Comparison of ENCODE assay signal across 16 cellular contexts in the genomic region with DNA sequence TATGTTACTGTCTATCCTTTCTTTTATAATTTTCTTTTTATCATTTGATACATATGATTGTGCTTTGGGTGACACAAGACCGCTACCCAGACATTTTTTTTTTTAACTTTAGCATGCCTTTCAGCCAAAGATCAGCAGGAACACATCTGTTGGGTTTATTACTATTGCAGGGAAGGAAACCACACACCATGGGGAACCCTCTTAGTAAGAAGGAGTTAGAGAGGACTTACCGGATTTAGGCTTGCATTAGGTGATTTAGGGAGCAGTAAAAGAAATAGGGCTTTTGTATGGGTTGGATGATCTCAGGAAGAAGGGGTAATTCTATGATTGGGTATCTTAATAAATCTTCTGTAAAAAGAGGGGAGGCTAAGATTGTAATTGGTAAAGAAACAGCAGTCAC.
"Had no signal": no experiment of that assay in that cellular context is flagged by ENCODE, and none has a peak within 500 bp of the region (broad histone marks: within the 10 kb centered on the region; RNA-seq: fewer than 3 reads in every experiment).

No MANE protein-coding gene starts in this region.

- H3K27ac Mint-ChIP-seq: activated naive CD4-positive, alpha-beta T cell treated with anti-CD3 and anti-CD28 coated beads for 36 hours; activated T-helper 17 cell treated with anti-CD3 and anti-CD28 coated beads, Interleukin-2, amount 50 U/mL, for 72 hours; T-helper 2 cell treated with Interferon-gamma antibody and Interleukin-4, amounts not matched to agents 5 μg/mL and 100 μg/mL, for 36 hours had no signal

- H3K27me3 Mint-ChIP-seq: activated T-helper 17 cell treated with anti-CD3 and anti-CD28 coated beads, Interleukin-2, amount 50 U/mL, for 72 hours; naive thymus-derived CD4-positive, alpha-beta T cell had no signal

- H3K27me3 ChIP-seq: SJSA1, upper lobe of right lung had no signal

- H3K4me3 ChIP-seq: mucosa of descending colon, SJSA1, skin epidermis, upper lobe of right lung had no signal

- H3K4me3 Mint-ChIP-seq: activated naive CD4-positive, alpha-beta T cell treated with anti-CD3 and anti-CD28 coated beads for 36 hours; activated T-helper 17 cell treated with anti-CD3 and anti-CD28 coated beads, Interleukin-2, amount 50 U/mL, for 72 hours; naive thymus-derived CD4-positive, alpha-beta T cell; T-helper 2 cell treated with Interferon-gamma antibody and Interleukin-4, amounts not matched to agents 5 μg/mL and 100 μg/mL, for 36 hours had no signal

- ATAC-seq: activated T-helper 17 cell treated with anti-CD3 and anti-CD28 coated beads, Interleukin-2, amount 50 U/mL, for 72 hours; mucosa of descending colon; naive thymus-derived CD4-positive, alpha-beta T cell had no signal

- DNase-seq: activated CD4-positive, alpha-beta T cell treated with anti-CD3 and anti-CD28 coated beads, Interleukin-2, amount 50 U/mL, for 4 hours; activated naive CD4-positive, alpha-beta T cell treated with anti-CD3 and anti-CD28 coated beads for 36 hours; activated T-cell treated with anti-CD3 and anti-CD28 coated beads for 4 hours; central memory CD4-positive, alpha-beta T cell; effector memory CD4-positive, alpha-beta T cell; foreskin melanocyte; mucosa of descending colon; naive thymus-derived CD4-positive, alpha-beta T cell; stimulated activated CD4-positive, alpha-beta T cell treated with anti-CD3 and anti-CD28 coated beads, Interleukin-15, amount 100 ng/mL, for 24 hours; stimulated activated CD4-positive, alpha-beta T cell treated with anti-CD3 and anti-CD28 coated beads, Interleukin-4, amount 100 ng/mL, for 24 hours; stimulated activated naive CD4-positive, alpha-beta T cell treated with Interleukin-2 at 50 U/mL for 16 hours; upper lobe of right lung had no signal

- H3K27ac ChIP-seq: SJSA1, upper lobe of right lung had no signal

- H3K9me3 ChIP-seq: mucosa of descending colon, SJSA1, upper lobe of right lung had no signal

- H3K36me3 ChIP-seq: SJSA1, upper lobe of right lung had no signal

- H3K4me1 ChIP-seq: SJSA1 had no signal

- H3K9me3 Mint-ChIP-seq: activated naive CD4-positive, alpha-beta T cell treated with anti-CD3 and anti-CD28 coated beads for 36 hours; activated T-helper 17 cell treated with anti-CD3 and anti-CD28 coated beads, Interleukin-2, amount 50 U/mL, for 72 hours; T-helper 2 cell treated with Interferon-gamma antibody and Interleukin-4, amounts not matched to agents 5 μg/mL and 100 μg/mL, for 36 hours had no signal
